Comparison of ENCODE assay signal across 16 cellular contexts in the genomic region with DNA sequence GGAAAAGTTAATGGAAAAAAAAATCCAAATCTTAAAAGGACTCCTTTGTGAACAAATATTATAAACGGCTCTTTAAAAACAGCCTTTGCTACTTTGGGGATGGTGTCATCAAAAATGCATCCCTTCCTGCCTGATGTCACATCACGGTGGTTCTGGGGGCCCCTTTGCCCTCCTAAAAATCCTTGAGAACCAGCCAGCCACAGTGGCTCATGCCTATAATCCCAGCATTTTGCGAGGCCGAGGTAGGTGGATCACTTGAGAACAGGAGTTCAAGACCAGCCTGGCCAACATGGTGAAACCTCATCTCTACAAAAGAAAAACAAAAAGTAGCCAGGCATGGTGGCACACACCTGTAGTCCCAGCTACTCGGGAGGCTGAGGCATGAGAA. TPM values are rescaled to one million over a fixed set of nuclear protein-coding genes. Genes with fewer than 3 reads are reported as not detected.
DNase-seq lines count a peak whose midpoint lies in the region; ATAC-seq, FAIRE-seq and TF ChIP-seq lines count a peak whose summit lies in the region.
"Had no signal": no experiment of that assay in that cellular context is flagged by ENCODE, and none has a peak within 500 bp of the region (broad histone marks: within the 10 kb centered on the region; RNA-seq: fewer than 3 reads in every experiment).

No MANE protein-coding gene starts in this region.

- no peaks in the 10 kb centered on the region for H3K9me3 Mint-ChIP-seq in activated CD4-positive, alpha-beta T cell treated with anti-CD3 and anti-CD28 coated beads for 36 hours (ENCODE audit: low read depth)
- H3K9me3 Mint-ChIP-seq in stimulated activated effector memory CD8-positive, alpha-beta T cell treated with anti-CD3 and anti-CD28 coated beads, Interleukin-12 subunit alpha, Interleukin-12 subunit beta, amount 100 ng/mL, for 72 hours: no peaks in the 10 kb centered on the region

- intact Hi-C loops in activated CD4-positive, alpha-beta T cell treated with anti-CD3 and anti-CD28 coated beads for 36 hours (cut with DNase I, micrococcal nuclease): loop anchor here in 1 of 2 experiments (2.0 kb wide), 1 partner anchor 18 kb away; no protein-coding TSS in a partner anchor

- CTCF ChIA-PET in activated CD4-positive, alpha-beta T cell treated with anti-CD3 and anti-CD28 coated beads for 36 hours (lab: Charles Lee): interaction anchor here (0.7 to 2.8 kb wide), 13 partner anchors 9 to 130 kb away, joined by 3 to 8 read pairs (median 4); no protein-coding TSS in a partner anchor

- POLR2A ChIA-PET in activated CD4-positive, alpha-beta T cell treated with anti-CD3 and anti-CD28 coated beads for 36 hours (lab: Charles Lee): interaction anchor here (0.7 to 1.5 kb wide), 10 partner anchors 10 to 136 kb away, joined by 3 to 6 read pairs (median 3); no protein-coding TSS in a partner anchor

- no peak overlapping the region for H3K4me3 ChIP-seq in effector memory CD4-positive, alpha-beta T cell (ENCODE audit: insufficient read depth, low read depth, low read length, poor library complexity, severe bottlenecking)
- H3K4me3 ChIP-seq: K562, upper lobe of left lung had no signal

- peak overlapping the region; percentile 13 for H3K27ac ChIP-seq in VCaP
- peak overlapping the region; percentile 42 for H3K27ac ChIP-seq in effector memory CD4-positive, alpha-beta T cell (ENCODE audit: insufficient read depth, low read length, poor library complexity, severe bottlenecking)

- peak; percentile 20 for DNase-seq in activated CD4-positive, alpha-beta T cell treated with anti-CD3 and anti-CD28 coated beads for 36 hours
- DNase-seq in activated CD4-positive, alpha-beta T cell treated with anti-CD3 and anti-CD28 coated beads, Interleukin-2, amount 50 U/mL, for 48 hours: no peak
- no peak for DNase-seq in effector memory CD4-positive, alpha-beta T cell
- no peak for DNase-seq in stimulated activated effector memory CD8-positive, alpha-beta T cell treated with anti-CD3 and anti-CD28 coated beads, Interleukin-12 subunit alpha, Interleukin-12 subunit beta, amount 100 ng/mL, for 72 hours (ENCODE audit: low spot score in 2 of 2)
- DNase-seq in GM12891 (ENCODE audit: insufficient read length, low spot score) (no peak), iPS-NIHi7 (ENCODE audit: extremely low spot score) (no peak)
- DNase-seq: DMS153; effector CD8-positive, alpha-beta T cell; NCI-H2029; NCI-H82; SHP77; upper lobe of left lung had no signal

- no peak for FAIRE-seq in GM12891 (lab: Jason Lieb, UNC)
- FAIRE-seq: A204.1, K562 had no signal

- no peaks in the 10 kb centered on the region for H3K27me3 Mint-ChIP-seq in activated CD4-positive, alpha-beta T cell treated with anti-CD3 and anti-CD28 coated beads for 36 hours

- peaks cover 63% of the 10 kb centered on the region for H3K36me3 Mint-ChIP-seq in activated CD4-positive, alpha-beta T cell treated with anti-CD3 and anti-CD28 coated beads for 36 hours (ENCODE audit: low read depth)
- H3K36me3 Mint-ChIP-seq in stimulated activated effector memory CD8-positive, alpha-beta T cell treated with anti-CD3 and anti-CD28 coated beads, Interleukin-12 subunit alpha, Interleukin-12 subunit beta, amount 100 ng/mL, for 72 hours: no peaks in the 10 kb centered on the region

- H3K27ac Mint-ChIP-seq in activated CD4-positive, alpha-beta T cell treated with anti-CD3 and anti-CD28 coated beads for 36 hours: peak overlapping the region; percentile 89
- peak overlapping the region; percentile 95 for H3K27ac Mint-ChIP-seq in stimulated activated effector memory CD8-positive, alpha-beta T cell treated with anti-CD3 and anti-CD28 coated beads, Interleukin-12 subunit alpha, Interleukin-12 subunit beta, amount 100 ng/mL, for 72 hours

- no peak for TF ChIP-seq POLR2A in GM12891 (IDR thresholded peaks at IDR 0.05; ENCODE audit: low read depth, low read length)

- peaks cover 11% of the 10 kb centered on the region for H3K36me3 ChIP-seq in effector memory CD4-positive, alpha-beta T cell (ENCODE audit: control insufficient read depth, insufficient read depth, low read length)
- H3K36me3 ChIP-seq: upper lobe of left lung had no signal

- ATAC-seq in activated CD4-positive, alpha-beta T cell treated with anti-CD3 and anti-CD28 coated beads for 36 hours: peak; percentile 5
- no peak for ATAC-seq in stimulated activated effector memory CD8-positive, alpha-beta T cell treated with anti-CD3 and anti-CD28 coated beads, Interleukin-12 subunit alpha, Interleukin-12 subunit beta, amount 100 ng/mL, for 72 hours
- ATAC-seq in GM21360 (IDR thresholded peaks at IDR 0.05; ENCODE audit: unreplicated experiment): no peak
- ATAC-seq: K562 had no signal

- H3K27me3 ChIP-seq in effector memory CD4-positive, alpha-beta T cell (replicated peaks; ENCODE audit: control insufficient read depth, insufficient read depth, low read length, poor library complexity, severe bottlenecking): no peaks in the 10 kb centered on the region
- H3K27me3 ChIP-seq: upper lobe of left lung had no signal

- no peaks in the 10 kb centered on the region for H3K9me3 ChIP-seq in effector memory CD4-positive, alpha-beta T cell (ENCODE audit: control insufficient read depth, low read length)
- H3K9me3 ChIP-seq: upper lobe of left lung had no signal

- peaks cover 78% of the 10 kb centered on the region for H3K4me1 Mint-ChIP-seq in activated CD4-positive, alpha-beta T cell treated with anti-CD3 and anti-CD28 coated beads for 36 hours
- H3K4me1 Mint-ChIP-seq in stimulated activated effector memory CD8-positive, alpha-beta T cell treated with anti-CD3 and anti-CD28 coated beads, Interleukin-12 subunit alpha, Interleukin-12 subunit beta, amount 100 ng/mL, for 72 hours: peaks cover 78% of the 10 kb centered on the region

- H3K4me3 Mint-ChIP-seq in activated CD4-positive, alpha-beta T cell treated with anti-CD3 and anti-CD28 coated beads for 36 hours: peak overlapping the region; percentile 46
- peak overlapping the region; percentile 71 for H3K4me3 Mint-ChIP-seq in stimulated activated effector memory CD8-positive, alpha-beta T cell treated with anti-CD3 and anti-CD28 coated beads, Interleukin-12 subunit alpha, Interleukin-12 subunit beta, amount 100 ng/mL, for 72 hours

- H3K4me1 ChIP-seq in effector memory CD4-positive, alpha-beta T cell (ENCODE audit: control insufficient read depth, insufficient read depth, low read length, poor library complexity, severe bottlenecking): peaks cover 43% of the 10 kb centered on the region

- TF ChIP-seq CTCF in VCaP (conservative IDR thresholded peaks at IDR 0.05): no peak

TF ChIP-seq in GM12891, 5 proteins besides CTCF, POLR2A, EP300 and RAD21:
- TF ChIP-seq PAX5 (IDR thresholded peaks at IDR 0.05; ENCODE audit: insufficient read depth, low read length, severe bottlenecking) (no peak), POLR2AphosphoS5 (IDR thresholded peaks at IDR 0.05; ENCODE audit: low read depth, low read length) (no peak), TAF1 (IDR thresholded peaks at IDR 0.05; ENCODE audit: low read depth, low read length) (no peak), SPI1 (IDR thresholded peaks at IDR 0.05; ENCODE audit: low read depth, low read length) (no peak), POU2F2 (IDR thresholded peaks at IDR 0.05; ENCODE audit: low read depth, low read length) (no peak)

RNA-seq across cellular contexts. Expression of a gene that starts 43.9 kb away (rescaled TPM):
- 100 to 1,000 TPM; 254 to 354 TPM for total RNA-seq in activated CD4-positive, alpha-beta T cell treated with anti-CD3 and anti-CD28 coated beads for 36 hours
- polyA plus RNA-seq in GM12891 (2012; ENCODE audit: low read depth, missing spikeins): 209 TPM

RNA-seq across cellular contexts. Expression of a gene that starts 54.6 kb away (rescaled TPM):
- total RNA-seq in activated CD4-positive, alpha-beta T cell treated with anti-CD3 and anti-CD28 coated beads for 36 hours: 10 to 100 TPM; 17.7 to 19.7 TPM
- polyA plus RNA-seq in GM12891 (2012; ENCODE audit: low read depth, missing spikeins): 9.8 TPM
